In genomic region chr2:74373189-74373588, GRCh38 we compare ENCODE assay signal across 10 cellular contexts. TPM values are rescaled to one million over a fixed set of nuclear protein-coding genes. Genes with fewer than 3 reads are reported as not detected.
DNase-seq lines count a peak whose midpoint lies in the region; ATAC-seq and TF ChIP-seq lines count a peak whose summit lies in the region.
"Had no signal": no experiment of that assay in that cellular context is flagged by ENCODE, and none has a peak within 500 bp of the region (broad histone marks: within the 10 kb centered on the region; RNA-seq: fewer than 3 reads in every experiment).

No MANE protein-coding gene starts in this region.

- peak; percentile 29 to 77 (median 57) for ATAC-seq in heart right ventricle
- ATAC-seq in sciatic nerve = peak; percentile 74
- ATAC-seq in HG02840 (IDR thresholded peaks at IDR 0.05; ENCODE audit: low FRiP score, unreplicated experiment) = no peak

- POLR2A ChIA-PET in GM10248 (lab: Yijun Ruan, JAX) = no interaction called here

- CTCF ChIA-PET in GM10248 (lab: Yijun Ruan, JAX) = interaction anchor here (1.4 to 4.1 kb wide), 2 partner anchors 19 to 123 kb away, joined by 3 to 17 read pairs; no protein-coding TSS in a partner anchor

- DNase-seq in GM03348 (ENCODE audit: low spot score) (peak; percentile 46), NCI-H69 (lab: John Stamatoyannopoulos, UW) (peak; percentile 72), heart right ventricle (peak; percentile 68 to 70), sciatic nerve (ENCODE audit: low spot score) (no peak), NCI-H1694 treated with DMSO at 0.1 percent for 48 hours (lab: John Stamatoyannopoulos, UW) (no peak), GM10248 (ENCODE audit: extremely low spot score) (no peak), NCI-H1048 (lab: John Stamatoyannopoulos, UW) (no peak)
- DNase-seq: NCI-H226 had no signal

- H3K27ac ChIP-seq in heart right ventricle = peak overlapping the region in 8 of 10 donors; percentile 0 to 69 (median 46)
- H3K27ac ChIP-seq: VCaP had no signal

- peaks cover 4 to 76% (median 51%) of the 10 kb centered on the region in 9 donors for H3K36me3 ChIP-seq in heart right ventricle

- H3K9me3 ChIP-seq in heart right ventricle = no peaks in the 10 kb centered on the region

- WGBS in heart right ventricle, 2 donors = 51 to 63% methylated on average over 5 of the region's 5 CpGs

- peaks cover 12 to 43% (median 29%) of the 10 kb centered on the region in 9 donors for H3K4me1 ChIP-seq in heart right ventricle

- intact Hi-C loops in heart right ventricle (cut with DNase I) = loop anchor here in 1 of 10 donors (10.0 kb wide), 1 partner anchor 1138 kb away; the partner anchor contains the start of genes CCT7 and PRADC1
- intact Hi-C loops in sciatic nerve (cut with DNase I) = no loop called here

- TF ChIP-seq CTCF in heart right ventricle (IDR thresholded peaks at IDR 0.05) (no peak), GM10248 (IDR thresholded peaks at IDR 0.05; ENCODE audit: control extremely low read depth, extremely low read depth, low read depth, missing control alignments) (no peak)

- H3K4me3 ChIP-seq in heart right ventricle = peak overlapping the region in 1 of 10 donors; percentile 58

- no peaks in the 10 kb centered on the region for H3K27me3 ChIP-seq in heart right ventricle

RNA-seq across cellular contexts. Expression of gene DCTN1, which starts 6.9 kb away (rescaled TPM):
- total RNA-seq in heart right ventricle (100 to 1,000 TPM; 140 to 285 (median 195) TPM), sciatic nerve (146 TPM)
- polyA plus RNA-seq in heart right ventricle = 100 to 1,000 TPM; 123 to 168 TPM

RNA-seq across cellular contexts. Expression of gene SLC4A5, which starts 30.0 kb away (rescaled TPM):
- 1 to 10 TPM in 8 of 10 donors, under 1 TPM in 2; 0.82 to 4.6 (median 1.9) TPM for total RNA-seq in heart right ventricle
- 1 to 10 TPM in 1 of 2 donors, under 1 TPM in 1; 0.43 to 2.3 TPM for polyA plus RNA-seq in heart right ventricle
- 12.6 TPM for total RNA-seq in sciatic nerve

RNA-seq across cellular contexts. Expression of gene C2orf81, which starts 48.2 kb away (rescaled TPM):
- total RNA-seq in heart right ventricle = 1 to 10 TPM in 5 of 10 donors, under 1 TPM in 5; 0.52 to 1.7 (median 0.99) TPM
- 1 to 10 TPM; 1.2 to 1.3 TPM for polyA plus RNA-seq in heart right ventricle
- total RNA-seq in sciatic nerve = 4.4 TPM

RNA-seq across cellular contexts. Expression of gene WDR54, which starts 48.3 kb away (rescaled TPM):
- total RNA-seq in heart right ventricle = 1 to 10 TPM; 1.1 to 6.7 (median 2.4) TPM
- polyA plus RNA-seq in heart right ventricle = 1 to 10 TPM; 2.9 to 8.7 TPM
- total RNA-seq in sciatic nerve = 14.0 TPM

Comparison
In these comparisons a context has a peak if more than half of its experiments do, and no peak if none do; other contexts are left out.
1. DNase-seq: peak in GM03348 (single experiment), NCI-H69 (single experiment) and heart right ventricle (2 of 2); none in sciatic nerve (single experiment), NCI-H1694 treated with DMSO at 0.1 percent for 48 hours (single experiment), GM10248 (single experiment) and NCI-H1048 (single experiment).